Comparison of ENCODE assay signal across 8 cellular contexts in genomic region chr1:32651461-32652073, GRCh38. TPM values are rescaled to one million over a fixed set of nuclear protein-coding genes. Genes with fewer than 3 reads are reported as not detected.
DNase-seq lines count a peak whose midpoint lies in the region; ATAC-seq and TF ChIP-seq lines count a peak whose summit lies in the region.

No MANE protein-coding gene starts in this region.

- no peak for DNase-seq in GM06990 (ENCODE audit: extremely low read depth, insufficient read length)
- no peak for DNase-seq in GM23338 (ENCODE audit: low spot score)
- DNase-seq in fibroblast of villous mesenchyme (ENCODE audit: low read depth) = no peak
- peak in 1 of 2 donors; percentile 23 for DNase-seq in trophoblast cell
- no peak for DNase-seq in superior temporal gyrus (ENCODE audit: extremely low spot score)
- DNase-seq in NAMALWA (ENCODE audit: low spot score) = no peak

- peaks cover 4% of the 10 kb centered on the region for H3K36me3 ChIP-seq in GM06990 (ENCODE audit: control insufficient read depth, insufficient read depth, low read length)
- H3K36me3 ChIP-seq in GM23338 (ENCODE audit: insufficient read depth) = peaks cover 41% of the 10 kb centered on the region
- peaks cover 38% of the 10 kb centered on the region for H3K36me3 ChIP-seq in SU-DHL-6 (ENCODE audit: low read length)
- H3K36me3 ChIP-seq in trophoblast cell (ENCODE audit: control insufficient read depth in 1 of 2, insufficient read depth in 2 of 2, low read length in 2 of 2) = peaks cover 18 to 21% of the 10 kb centered on the region in 2 experiments

- H3K27ac ChIP-seq in GM23338 (ENCODE audit: low read depth) = peak overlapping the region; percentile 98
- H3K27ac ChIP-seq in SU-DHL-6 (ENCODE audit: low read depth, low read length) = peak overlapping the region; percentile 84
- H3K27ac ChIP-seq in trophoblast cell (ENCODE audit: low read depth, low read length) = peak overlapping the region; percentile 77

- H2AFZ ChIP-seq in GM23338 = peak overlapping the region; percentile 78
- no peak overlapping the region for H2AFZ ChIP-seq in SU-DHL-6 (ENCODE audit: low read depth, low read length, severe bottlenecking)
- H2AFZ ChIP-seq in trophoblast cell (ENCODE audit: insufficient read depth, low read length, poor library complexity) = peak overlapping the region; percentile 62

- peaks cover 6% of the 10 kb centered on the region for H3K27me3 Mint-ChIP-seq in GM23338 (ENCODE audit: insufficient read depth, low read depth, poor library complexity)

- H3F3A ChIP-seq in GM23338 (replicated peaks; ENCODE audit: low read depth) (peaks cover 36% of the 10 kb centered on the region), SU-DHL-6 (ENCODE audit: insufficient read depth) (peaks cover 30% of the 10 kb centered on the region)

- peaks cover 33% of the 10 kb centered on the region for H4K20me1 ChIP-seq in GM23338 (replicated peaks; ENCODE audit: insufficient read depth)
- H4K20me1 ChIP-seq in SU-DHL-6 (ENCODE audit: low read depth, low read length) = peaks cover 11% of the 10 kb centered on the region

- H3K9me3 Mint-ChIP-seq in GM23338 = peaks cover 3% of the 10 kb centered on the region; the same call in 2 of the 3 replicates

- H3K36me3 Mint-ChIP-seq in GM23338 (ENCODE audit: low read depth) = peaks cover 77% of the 10 kb centered on the region

- H4K8ac ChIP-seq in trophoblast cell (ENCODE audit: low read depth, low read length) = peak overlapping the region; percentile 90

- H3K9ac ChIP-seq in SU-DHL-6 (ENCODE audit: low read length) = peak overlapping the region; percentile 88
- peak overlapping the region; percentile 98 for H3K9ac ChIP-seq in trophoblast cell (ENCODE audit: low read length)

- peak overlapping the region; percentile 90 for H3K4ac ChIP-seq in trophoblast cell (ENCODE audit: low read depth, low read length)

- peak overlapping the region; percentile 87 for H3K4me3 ChIP-seq in GM06990 (replicated peaks; ENCODE audit: low read depth, low read length)
- H3K4me3 ChIP-seq in GM23338 = peak overlapping the region; percentile 84
- peak overlapping the region; percentile 73 for H3K4me3 ChIP-seq in SU-DHL-6 (ENCODE audit: insufficient read depth, low read length, poor library complexity, severe bottlenecking)
- peak overlapping the region; percentile 73 for H3K4me3 ChIP-seq in fibroblast of villous mesenchyme (ENCODE audit: low read depth, low read length)
- peak overlapping the region; percentile 95 for H3K4me3 ChIP-seq in trophoblast cell (ENCODE audit: low read depth, low read length)

- H3K4me2 ChIP-seq in GM23338 (peak overlapping the region; percentile 93), SU-DHL-6 (ENCODE audit: low read depth, low read length, poor library complexity, severe bottlenecking) (peak overlapping the region; percentile 99), trophoblast cell (ENCODE audit: low read length) (peak overlapping the region; percentile 57)

- peak overlapping the region; percentile 92 for H2BK120ac ChIP-seq in trophoblast cell (ENCODE audit: insufficient read depth, low read length, poor library complexity)

- peaks cover 28% of the 10 kb centered on the region for H3K4me1 ChIP-seq in GM23338 (ENCODE audit: insufficient read depth)
- peaks cover 0 to 5% of the 10 kb centered on the region in 2 experiments for H3K4me1 ChIP-seq in trophoblast cell (ENCODE audit: control insufficient read depth in 1 of 2, insufficient read depth in 2 of 2, low read length in 2 of 2)

- no peak overlapping the region for H2BK12ac ChIP-seq in trophoblast cell (ENCODE audit: low read length)

- H3K79me1 ChIP-seq in trophoblast cell (ENCODE audit: low read length) = peaks cover 11% of the 10 kb centered on the region

- H4K91ac ChIP-seq in trophoblast cell (ENCODE audit: low read depth, low read length) = peak overlapping the region; percentile 93

- H3K9me3 ChIP-seq in SU-DHL-6 (ENCODE audit: insufficient read depth, low read length) (no peaks in the 10 kb centered on the region), trophoblast cell (ENCODE audit: insufficient read depth, low read depth, low read length) (no peaks in the 10 kb centered on the region)

- H3K18ac ChIP-seq in trophoblast cell (ENCODE audit: low read length) = peak overlapping the region; percentile 88

- H3K4me3 Mint-ChIP-seq in GM23338 = peak overlapping the region; percentile 97

- H2BK5ac ChIP-seq in trophoblast cell (ENCODE audit: low read depth, low read length, poor library complexity) = peak overlapping the region; percentile 75

- WGBS in trophoblast cell (ENCODE audit: extremely low coverage, insufficient coverage, insufficient read length) = no CpG with 5 or more reads among the region's 43 CpGs

- peak; percentile 6 for ATAC-seq in GM23338
- no peak for ATAC-seq in GM18498 (IDR thresholded peaks at IDR 0.05; ENCODE audit: unreplicated experiment)

- H3K27me3 ChIP-seq in GM06990 (replicated peaks; ENCODE audit: control insufficient read depth, insufficient read depth, low read length) (no peaks in the 10 kb centered on the region), GM23338 (ENCODE audit: insufficient read depth) (no peaks in the 10 kb centered on the region), SU-DHL-6 (ENCODE audit: low read length) (no peaks in the 10 kb centered on the region), trophoblast cell (ENCODE audit: insufficient read depth, low read length) (no peaks in the 10 kb centered on the region)

- H4K12ac ChIP-seq in trophoblast cell (ENCODE audit: low read depth, low read length) = peak overlapping the region; percentile 84

- H3K23ac ChIP-seq in trophoblast cell (ENCODE audit: low read length) = no peak overlapping the region

- peak overlapping the region; percentile 100 for H3K27ac Mint-ChIP-seq in GM23338

- peaks cover 22% of the 10 kb centered on the region for H3K4me1 Mint-ChIP-seq in GM23338

- H3K9me2 ChIP-seq in GM23338 (ENCODE audit: insufficient read depth) (no peaks in the 10 kb centered on the region), SU-DHL-6 (replicated peaks; ENCODE audit: insufficient read depth, low read length) (no peaks in the 10 kb centered on the region)

- TF ChIP-seq CTCF in GM06990 (IDR thresholded peaks at IDR 0.05; ENCODE audit: insufficient read depth, low read length, poor library complexity, severe bottlenecking) (no peak), GM23338 (conservative IDR thresholded peaks at IDR 0.05; ENCODE audit: low read depth in 2 of 2) (no peak), SU-DHL-6 (IDR thresholded peaks at IDR 0.05; ENCODE audit: insufficient read depth, low read length, poor library complexity, severe bottlenecking) (no peak), fibroblast of villous mesenchyme (IDR thresholded peaks at IDR 0.05; ENCODE audit: insufficient read depth, low read depth, low read length) (no peak)

- H3K14ac ChIP-seq in trophoblast cell (ENCODE audit: low read length) = peak overlapping the region; percentile 80

- peak overlapping the region; percentile 95 for H2AK5ac ChIP-seq in trophoblast cell (ENCODE audit: low read length)

- H3K79me2 ChIP-seq in GM23338 (replicated peaks; ENCODE audit: insufficient read depth) = peaks cover 89% of the 10 kb centered on the region
- H3K79me2 ChIP-seq in SU-DHL-6 (ENCODE audit: insufficient read depth, low read length) = peaks cover 85% of the 10 kb centered on the region
- H3K79me2 ChIP-seq in trophoblast cell (ENCODE audit: control insufficient read depth, insufficient read depth, low read length, poor library complexity) = peaks cover 11% of the 10 kb centered on the region

TF ChIP-seq in GM23338, 12 proteins besides CTCF, POLR2A, EP300 and RAD21 (continues in another document):
- no peak for TF ChIP-seq ZNF331 (CRISPR knock-in tag; IDR thresholded peaks at IDR 0.05; ENCODE audit: low read depth)
- no peak for TF ChIP-seq CREB1 (CRISPR knock-in tag; IDR thresholded peaks at IDR 0.05; ENCODE audit: low read depth)
- no peak for TF ChIP-seq NANOG (IDR thresholded peaks at IDR 0.05; ENCODE audit: borderline replicate concordance)
- TF ChIP-seq EZH2 (IDR thresholded peaks at IDR 0.05; ENCODE audit: low read depth, unreplicated experiment) = no peak
- TF ChIP-seq EZH2phosphoT487 (IDR thresholded peaks at IDR 0.05; ENCODE audit: unreplicated experiment) = no peak
- no peak for TF ChIP-seq POLR2AphosphoS5 (IDR thresholded peaks at IDR 0.05; ENCODE audit: low read depth)
- TF ChIP-seq, protein P1, sequence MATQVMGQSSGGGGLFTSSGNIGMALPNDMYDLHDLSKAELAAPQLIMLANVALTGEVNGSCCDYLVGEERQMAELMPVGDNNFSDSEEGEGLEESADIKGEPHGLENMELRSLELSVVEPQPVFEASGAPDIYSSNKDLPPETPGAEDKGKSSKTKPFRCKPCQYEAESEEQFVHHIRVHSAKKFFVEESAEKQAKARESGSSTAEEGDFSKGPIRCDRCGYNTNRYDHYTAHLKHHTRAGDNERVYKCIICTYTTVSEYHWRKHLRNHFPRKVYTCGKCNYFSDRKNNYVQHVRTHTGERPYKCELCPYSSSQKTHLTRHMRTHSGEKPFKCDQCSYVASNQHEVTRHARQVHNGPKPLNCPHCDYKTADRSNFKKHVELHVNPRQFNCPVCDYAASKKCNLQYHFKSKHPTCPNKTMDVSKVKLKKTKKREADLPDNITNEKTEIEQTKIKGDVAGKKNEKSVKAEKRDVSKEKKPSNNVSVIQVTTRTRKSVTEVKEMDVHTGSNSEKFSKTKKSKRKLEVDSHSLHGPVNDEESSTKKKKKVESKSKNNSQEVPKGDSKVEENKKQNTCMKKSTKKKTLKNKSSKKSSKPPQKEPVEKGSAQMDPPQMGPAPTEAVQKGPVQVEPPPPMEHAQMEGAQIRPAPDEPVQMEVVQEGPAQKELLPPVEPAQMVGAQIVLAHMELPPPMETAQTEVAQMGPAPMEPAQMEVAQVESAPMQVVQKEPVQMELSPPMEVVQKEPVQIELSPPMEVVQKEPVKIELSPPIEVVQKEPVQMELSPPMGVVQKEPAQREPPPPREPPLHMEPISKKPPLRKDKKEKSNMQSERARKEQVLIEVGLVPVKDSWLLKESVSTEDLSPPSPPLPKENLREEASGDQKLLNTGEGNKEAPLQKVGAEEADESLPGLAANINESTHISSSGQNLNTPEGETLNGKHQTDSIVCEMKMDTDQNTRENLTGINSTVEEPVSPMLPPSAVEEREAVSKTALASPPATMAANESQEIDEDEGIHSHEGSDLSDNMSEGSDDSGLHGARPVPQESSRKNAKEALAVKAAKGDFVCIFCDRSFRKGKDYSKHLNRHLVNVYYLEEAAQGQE (IDR thresholded peaks at IDR 0.05; ENCODE audit: unreplicated experiment) = no peak

RNA-seq across cellular contexts. Expression of gene RBBP4, which starts 0.6 kb away (rescaled TPM):
- 276 and 312 TPM in 2 replicates for total RNA-seq in GM23338 (2014; rRNA removed; shearing (Covaris generic))
- 246 and 262 TPM in 2 replicates for polyA plus RNA-seq in GM23338 (2016; fragmentation: Nextera tagmentation; extraction: Ambion mirVana)
- 98.9 and 138 TPM in 2 replicates for total RNA-seq in fibroblast of villous mesenchyme
- 125 and 128 TPM in 2 replicates for polyA plus RNA-seq in trophoblast cell (2013)

RNA-seq across cellular contexts. Expression of gene ZBTB8OS, which starts 1.2 kb away (rescaled TPM):
- 22.0 and 67.8 TPM in 2 replicates for total RNA-seq in GM23338 (2014; rRNA removed; shearing (Covaris generic))
- polyA plus RNA-seq in GM23338 (2016; fragmentation: Nextera tagmentation; extraction: Ambion mirVana) = 159 and 163 TPM in 2 replicates
- total RNA-seq in fibroblast of villous mesenchyme = 34.5 and 44.5 TPM in 2 replicates
- polyA plus RNA-seq in trophoblast cell (2013) = 69.1 and 70.1 TPM in 2 replicates

RNA-seq across cellular contexts. Expression of gene SYNC, which starts 51.0 kb away (rescaled TPM):
- not detected in 2 replicates for total RNA-seq in GM23338 (2014; rRNA removed; shearing (Covaris generic))
- 0.31 TPM in 1 of 2 replicates, not detected in the other for polyA plus RNA-seq in GM23338 (2016; fragmentation: Nextera tagmentation; extraction: Ambion mirVana)
- total RNA-seq in fibroblast of villous mesenchyme = 56.0 and 72.5 TPM in 2 replicates
- 2.2 and 2.3 TPM in 2 replicates for polyA plus RNA-seq in trophoblast cell (2013)

Comparison
In these comparisons a context has a peak if more than half of its experiments do, and no peak if none do; other contexts are left out.
1. RNA of gene SYNC, which starts 51.0 kb away (total RNA-seq): 56.0 to 72.5 TPM in fibroblast of villous mesenchyme; not detected in GM23338; every median in the first group is over 10 times any median in the second.
2. Peak in every context shown above with its lines, with median percentiles within 50 percentile points of each other: H3K4me3 ChIP-seq, H3K27ac ChIP-seq and H3K4me2 ChIP-seq.